ENCODE assay signal across 22 cellular contexts in the genomic region with DNA sequence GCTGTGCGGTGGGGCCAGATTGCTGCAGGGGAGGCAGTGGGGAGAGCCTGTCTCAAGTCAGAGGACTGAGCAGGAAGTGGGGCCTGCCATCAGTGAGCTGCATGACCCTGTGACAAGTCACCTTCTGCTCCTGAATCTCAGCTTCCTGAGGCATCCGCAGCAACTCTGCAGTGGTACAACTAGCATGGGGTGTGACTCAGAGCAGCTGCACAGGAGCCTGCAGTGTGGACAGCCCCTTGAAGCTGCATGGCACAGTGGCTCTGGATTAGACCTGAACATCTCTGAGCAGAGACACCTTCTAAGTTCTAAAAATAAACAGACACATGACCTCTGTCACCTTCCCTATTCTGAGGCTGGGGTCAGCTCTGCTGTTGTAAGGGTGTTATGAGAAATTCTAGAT. TPM values are rescaled to one million over a fixed set of nuclear protein-coding genes. Genes with fewer than 3 reads are reported as not detected.
DNase-seq lines count a peak whose midpoint lies in the region; ATAC-seq and TF ChIP-seq lines count a peak whose summit lies in the region.
"Had no signal": no experiment of that assay in that cellular context is flagged by ENCODE, and none has a peak within 500 bp of the region (broad histone marks: within the 10 kb centered on the region; RNA-seq: fewer than 3 reads in every experiment).

No MANE protein-coding gene starts in this region.

- H3K4me1 ChIP-seq in SJCRH30 (peaks cover 11% of the 10 kb centered on the region), spleen (no peaks in the 10 kb centered on the region)
- H3K4me1 ChIP-seq: Peyer's patch had no signal

- no peak for DNase-seq in activated naive CD8-positive, alpha-beta T cell treated with anti-CD3 and anti-CD28 coated beads, Interleukin-2, amount 10 ng/mL, durations not matched to agents 7 days and 5 days
- no peak for DNase-seq in activated naive CD8-positive, alpha-beta T cell treated with anti-CD3 and anti-CD28 coated beads, Interleukin-2, amount 50 U/mL, for 24 hours
- DNase-seq in SJCRH30 = peak; percentile 46 to 52
- peak; percentile 50 for DNase-seq in myocyte (ENCODE audit: low read depth)
- peak; percentile 4 for DNase-seq in spleen
- no peak for DNase-seq in NCI-H2227 treated with DMSO at 0.1 percent for 48 hours (lab: John Stamatoyannopoulos, UW)
- DNase-seq in DMS79 treated with DMSO at 0.1 percent for 48 hours (lab: John Stamatoyannopoulos, UW) = no peak
- DNase-seq: 8988T; AML-193; C1 segment of cervical spinal cord; Calu3; CD8-positive, alpha-beta T cell; DMS153; GM23248; H9; KG1; NCI-H1105; NCI-H2029 treated with DMSO at 0.1 percent for 48 hours; NCI-H524 treated with DMSO at 0.1 percent for 48 hours; Peyer's patch had no signal

- H3K27ac ChIP-seq in SJCRH30 (peak overlapping the region; percentile 45; the same call in 1 of the 2 replicates), spleen (no peak overlapping the region)
- H3K27ac ChIP-seq: GM23248, HL-60, Peyer's patch had no signal

- POLR2A ChIA-PET in activated naive CD8-positive, alpha-beta T cell treated with anti-CD3 and anti-CD28 coated beads, Interleukin-2, amount 10 ng/mL, durations not matched to agents 7 days and 5 days (lab: Charles Lee) = no interaction called here

- H3K9me3 Mint-ChIP-seq in activated naive CD8-positive, alpha-beta T cell treated with anti-CD3 and anti-CD28 coated beads, Interleukin-2, amount 10 ng/mL, durations not matched to agents 7 days and 5 days = no peaks in the 10 kb centered on the region
- H3K9me3 Mint-ChIP-seq in activated naive CD8-positive, alpha-beta T cell treated with anti-CD3 and anti-CD28 coated beads, Interleukin-2, amount 50 U/mL, for 24 hours = no peaks in the 10 kb centered on the region
- H3K9me3 Mint-ChIP-seq: CD8-positive, alpha-beta T cell; H9 had no signal

- 83 to 93% (median 85%) methylated on average over 2 of the region's 2 CpGs for WGBS in spleen, 5 donors

- no peaks in the 10 kb centered on the region for H3K36me3 ChIP-seq in SJCRH30
- H3K36me3 ChIP-seq in spleen = no peaks in the 10 kb centered on the region
- H3K36me3 ChIP-seq: Peyer's patch had no signal

- H3K27me3 Mint-ChIP-seq in activated naive CD8-positive, alpha-beta T cell treated with anti-CD3 and anti-CD28 coated beads, Interleukin-2, amount 10 ng/mL, durations not matched to agents 7 days and 5 days = peaks cover 3% of the 10 kb centered on the region
- H3K27me3 Mint-ChIP-seq in activated naive CD8-positive, alpha-beta T cell treated with anti-CD3 and anti-CD28 coated beads, Interleukin-2, amount 50 U/mL, for 24 hours = peaks cover under 1% of the 10 kb centered on the region

- no peak for TF ChIP-seq CTCF in spleen (IDR thresholded peaks at IDR 0.05 in 8 of 11, conservative IDR thresholded peaks at IDR 0.05 in 3 of 11)

- H3K4me3 Mint-ChIP-seq in activated naive CD8-positive, alpha-beta T cell treated with anti-CD3 and anti-CD28 coated beads, Interleukin-2, amount 10 ng/mL, durations not matched to agents 7 days and 5 days = no peak overlapping the region
- H3K4me3 Mint-ChIP-seq in activated naive CD8-positive, alpha-beta T cell treated with anti-CD3 and anti-CD28 coated beads, Interleukin-2, amount 50 U/mL, for 24 hours = no peak overlapping the region
- H3K4me3 Mint-ChIP-seq: CD8-positive, alpha-beta T cell; H9 had no signal

- TF ChIP-seq POLR2A in spleen (IDR thresholded peaks at IDR 0.05) = no peak

- no peak overlapping the region for H3K27ac Mint-ChIP-seq in activated naive CD8-positive, alpha-beta T cell treated with anti-CD3 and anti-CD28 coated beads, Interleukin-2, amount 10 ng/mL, durations not matched to agents 7 days and 5 days
- H3K27ac Mint-ChIP-seq in activated naive CD8-positive, alpha-beta T cell treated with anti-CD3 and anti-CD28 coated beads, Interleukin-2, amount 50 U/mL, for 24 hours = no peak overlapping the region
- H3K27ac Mint-ChIP-seq: CD8-positive, alpha-beta T cell; H9 had no signal

- H3K36me3 Mint-ChIP-seq in activated naive CD8-positive, alpha-beta T cell treated with anti-CD3 and anti-CD28 coated beads, Interleukin-2, amount 10 ng/mL, durations not matched to agents 7 days and 5 days = no peaks in the 10 kb centered on the region
- no peaks in the 10 kb centered on the region for H3K36me3 Mint-ChIP-seq in activated naive CD8-positive, alpha-beta T cell treated with anti-CD3 and anti-CD28 coated beads, Interleukin-2, amount 50 U/mL, for 24 hours (ENCODE audit: low read depth)
- H3K36me3 Mint-ChIP-seq: CD8-positive, alpha-beta T cell had no signal

- intact Hi-C loops in spleen (cut with DNase I; ENCODE audit: low total_unique reads) = no loop called here

- peak; percentile 47 for ATAC-seq in activated naive CD8-positive, alpha-beta T cell treated with anti-CD3 and anti-CD28 coated beads, Interleukin-2, amount 10 ng/mL, durations not matched to agents 7 days and 5 days (ENCODE audit: low read depth)
- no peak for ATAC-seq in activated naive CD8-positive, alpha-beta T cell treated with anti-CD3 and anti-CD28 coated beads, Interleukin-2, amount 50 U/mL, for 24 hours
- ATAC-seq in GM18870 (IDR thresholded peaks at IDR 0.05; ENCODE audit: unreplicated experiment) = no peak
- ATAC-seq: CD8-positive, alpha-beta T cell had no signal

- no peaks in the 10 kb centered on the region for H3K27me3 ChIP-seq in SJCRH30
- H3K27me3 ChIP-seq in spleen (replicated peaks in 1 of 7) = no peaks in the 10 kb centered on the region
- H3K27me3 ChIP-seq: Peyer's patch had no signal

- peaks cover 3% of the 10 kb centered on the region for H3K4me1 Mint-ChIP-seq in activated naive CD8-positive, alpha-beta T cell treated with anti-CD3 and anti-CD28 coated beads, Interleukin-2, amount 10 ng/mL, durations not matched to agents 7 days and 5 days
- no peaks in the 10 kb centered on the region for H3K4me1 Mint-ChIP-seq in activated naive CD8-positive, alpha-beta T cell treated with anti-CD3 and anti-CD28 coated beads, Interleukin-2, amount 50 U/mL, for 24 hours
- H3K4me1 Mint-ChIP-seq: H9 had no signal

- H3K4me3 ChIP-seq in SJCRH30 (no peak overlapping the region), spleen (no peak overlapping the region)
- H3K4me3 ChIP-seq: GM23248, Peyer's patch had no signal

- H3K9me3 ChIP-seq in SJCRH30 (replicated peaks) = no peaks in the 10 kb centered on the region
- H3K9me3 ChIP-seq in spleen = no peaks in the 10 kb centered on the region
- H3K9me3 ChIP-seq: Peyer's patch had no signal

RNA-seq across cellular contexts. Expression of gene FAM227A, which starts 18.0 kb away (rescaled TPM):
- total RNA-seq in activated naive CD8-positive, alpha-beta T cell treated with anti-CD3 and anti-CD28 coated beads, Interleukin-2, amount 10 ng/mL, durations not matched to agents 7 days and 5 days = under 1 TPM; 0.23 to 0.36 TPM
- total RNA-seq in SJCRH30 (2014; rRNA removed; shearing (Covaris generic)) = 0.47 and 0.66 TPM in 2 replicates
- total RNA-seq in myocyte (1.6 and 5.6 TPM in 2 replicates), spleen (1 to 10 TPM in 1 of 7 donors, under 1 TPM in 5, not detected in 1; 0.06 to 3.0 (median 0.49) TPM)
- polyA plus RNA-seq in myocyte (2012) = 1.8 TPM
- under 1 TPM; 0.02 to 0.26 (median 0.07) TPM for polyA plus RNA-seq in spleen

RNA-seq across cellular contexts. Expression of gene CBY1, which starts 18.2 kb away (rescaled TPM):
- 10 to 100 TPM; 20.1 to 22.4 TPM for total RNA-seq in activated naive CD8-positive, alpha-beta T cell treated with anti-CD3 and anti-CD28 coated beads, Interleukin-2, amount 10 ng/mL, durations not matched to agents 7 days and 5 days
- total RNA-seq in SJCRH30 (2014; rRNA removed; shearing (Covaris generic)) = 8.2 and 9.9 TPM in 2 replicates
- total RNA-seq in myocyte (15.5 and 20.3 TPM in 2 replicates), spleen (10 to 100 TPM; 20.2 to 28.5 (median 22.2) TPM)
- 41.4 TPM for polyA plus RNA-seq in myocyte (2012)
- polyA plus RNA-seq in spleen = 10 to 100 TPM; 24.6 to 37.2 (median 28.1) TPM

RNA-seq across cellular contexts. Expression of gene TOMM22, which starts 43.5 kb away (rescaled TPM):
- 10 to 100 TPM; 58.7 to 60.4 TPM for total RNA-seq in activated naive CD8-positive, alpha-beta T cell treated with anti-CD3 and anti-CD28 coated beads, Interleukin-2, amount 10 ng/mL, durations not matched to agents 7 days and 5 days
- 79.0 and 84.3 TPM in 2 replicates for total RNA-seq in SJCRH30 (2014; rRNA removed; shearing (Covaris generic))
- total RNA-seq in myocyte (54.7 and 56.4 TPM in 2 replicates), spleen (10 to 100 TPM; 28.6 to 59.9 (median 50.6) TPM)
- 61.4 TPM for polyA plus RNA-seq in myocyte (2012)
- 10 to 100 TPM; 24.3 to 44.3 (median 41.3) TPM for polyA plus RNA-seq in spleen

Comparison
In these comparisons a context has a peak if more than half of its experiments do, and no peak if none do; other contexts are left out.
1. DNase-seq: peak in SJCRH30 (2 of 2), myocyte (single experiment) and spleen (single experiment); none in activated naive CD8-positive, alpha-beta T cell treated with anti-CD3 and anti-CD28 coated beads, Interleukin-2, amount 10 ng/mL, durations not matched to agents 7 days and 5 days (single experiment), activated naive CD8-positive, alpha-beta T cell treated with anti-CD3 and anti-CD28 coated beads, Interleukin-2, amount 50 U/mL, for 24 hours (single experiment), NCI-H2227 treated with DMSO at 0.1 percent for 48 hours (single experiment) and DMS79 treated with DMSO at 0.1 percent for 48 hours (single experiment).